In genomic region chr14:41285193-41285748, GRCh38 we compare ENCODE assay signal across 10 cellular contexts.
DNase-seq lines count a peak whose midpoint lies in the region; ATAC-seq and TF ChIP-seq lines count a peak whose summit lies in the region.
"Had no signal": no experiment of that assay in that cellular context is flagged by ENCODE, and none has a peak within 500 bp of the region (broad histone marks: within the 10 kb centered on the region; RNA-seq: fewer than 3 reads in every experiment).

No MANE protein-coding gene starts in this region.

- H3K36me3 Mint-ChIP-seq in nephron progenitor cell (ENCODE audit: low read depth) = no peaks in the 10 kb centered on the region
- peaks cover 0 to 4% (median 0%) of the 10 kb centered on the region in 3 donors for H3K36me3 Mint-ChIP-seq in immature natural killer cell

- H3K4me1 Mint-ChIP-seq in nephron progenitor cell (no peaks in the 10 kb centered on the region), immature natural killer cell (no peaks in the 10 kb centered on the region)

- H3K4me3 Mint-ChIP-seq in nephron progenitor cell = no peak overlapping the region
- H3K4me3 Mint-ChIP-seq in immature natural killer cell = no peak overlapping the region
- H3K4me3 Mint-ChIP-seq: activated T-cell treated with anti-CD3 and anti-CD28 coated beads, Interleukin-2, amount 50 U/mL, for 72 hours had no signal

- H3K4me3 ChIP-seq in adrenal gland = no peak overlapping the region
- H3K4me3 ChIP-seq: heart right ventricle had no signal

- no peak overlapping the region for H3K27ac ChIP-seq in adrenal gland
- H3K27ac ChIP-seq: heart right ventricle, KMS-11 had no signal

- no peaks in the 10 kb centered on the region for H3K4me1 ChIP-seq in adrenal gland (replicated peaks in 1 of 2)
- H3K4me1 ChIP-seq: heart right ventricle had no signal

- WGBS in adrenal gland, 4 donors = 20 to 24% (median 23%) methylated on average over 4 of the region's 4 CpGs

- H3K9me3 Mint-ChIP-seq in nephron progenitor cell (peaks cover 6% of the 10 kb centered on the region), immature natural killer cell (peaks cover 8 to 55% (median 22%) of the 10 kb centered on the region in 6 donors)

- ATAC-seq in HG03442 (IDR thresholded peaks at IDR 0.05; ENCODE audit: unreplicated experiment) = no peak
- ATAC-seq: activated T-cell treated with anti-CD3 and anti-CD28 coated beads, Interleukin-2, amount 50 U/mL, for 72 hours; heart right ventricle had no signal

- no peaks in the 10 kb centered on the region for H3K36me3 ChIP-seq in adrenal gland (replicated peaks in 1 of 2)
- H3K36me3 ChIP-seq: heart right ventricle had no signal

- H3K9me3 ChIP-seq in adrenal gland (replicated peaks in 1 of 3) = no peaks in the 10 kb centered on the region

- peak; percentile 56 for DNase-seq in HK-2 (ENCODE audit: unreplicated experiment)
- DNase-seq in NCI-H1694 (lab: John Stamatoyannopoulos, UW) = peak; percentile 84
- DNase-seq in adrenal gland = peak; percentile 33 to 71 (median 62)
- DNase-seq in nephron progenitor cell = peak; percentile 68
- no peak for DNase-seq in immature natural killer cell
- DNase-seq in MV-4-11 (lab: John Stamatoyannopoulos, UW) = no peak
- DNase-seq: activated T-cell treated with anti-CD3 and anti-CD28 coated beads, Interleukin-2, amount 50 U/mL, for 72 hours had no signal

- TF ChIP-seq POLR2A in adrenal gland (IDR thresholded peaks at IDR 0.05) = no peak

- H3K27me3 Mint-ChIP-seq in nephron progenitor cell (ENCODE audit: low read depth, poor library complexity) = no peaks in the 10 kb centered on the region
- H3K27me3 Mint-ChIP-seq in immature natural killer cell (ENCODE audit: low read depth in 3 of 3) = peaks cover 0 to 3% (median under 1%) of the 10 kb centered on the region in 3 donors

- intact Hi-C loops in adrenal gland (cut with DNase I) = loop anchor here in 1 of 2 donors (10.0 kb wide), 1 partner anchor 320 kb away; the partner anchor contains the start of gene LRFN5

- H3K27ac Mint-ChIP-seq in nephron progenitor cell (no peak overlapping the region), immature natural killer cell (no peak overlapping the region)
- H3K27ac Mint-ChIP-seq: activated T-cell treated with anti-CD3 and anti-CD28 coated beads, Interleukin-2, amount 50 U/mL, for 72 hours had no signal

- TF ChIP-seq CTCF in adrenal gland (IDR thresholded peaks at IDR 0.05) (no peak), nephron progenitor cell (IDR thresholded peaks at IDR 0.05) (no peak)

- no peaks in the 10 kb centered on the region for H3K27me3 ChIP-seq in adrenal gland
- H3K27me3 ChIP-seq: heart right ventricle had no signal

Comparison
In these comparisons a context has a peak if more than half of its experiments do, and no peak if none do; other contexts are left out.
1. DNase-seq: peak in HK-2 (single experiment), NCI-H1694 (single experiment), adrenal gland (7 of 7) and nephron progenitor cell (single experiment); none in immature natural killer cell (0 of 3) and MV-4-11 (single experiment).